In genomic region chr7:69791739-69792138, GRCh38 we compare ENCODE assay signal across 34 cellular contexts.
"Had no signal": no experiment of that assay in that cellular context is flagged by ENCODE, and none has a peak within 500 bp of the region (broad histone marks: within the 10 kb centered on the region; RNA-seq: fewer than 3 reads in every experiment).

No MANE protein-coding gene starts in this region.

- H3K27me3 ChIP-seq: adrenal gland, ascending aorta, brain microvascular endothelial cell, dorsolateral prefrontal cortex, esophagus muscularis mucosa, foreskin keratinocyte, gastrocnemius medialis, heart left ventricle had no signal

- DNase-seq: activated B cell treated with CpG ODN at 0.5 μM for 24 hours; activated CD4-positive, alpha-beta memory T cell treated with anti-CD3 and anti-CD28 coated beads for 36 hours; activated CD4-positive, alpha-beta T cell treated with anti-CD3 and anti-CD28 coated beads for 48 hours; activated CD8-positive, alpha-beta memory T cell treated with anti-CD3 and anti-CD28 coated beads, Interleukin-2, amount 10 ng/mL, durations not matched to agents 7 days and 5 days; activated CD8-positive, alpha-beta memory T cell treated with anti-CD3 and anti-CD28 coated beads, Interleukin-2, amount 50 U/mL, for 4 hours; activated CD8-positive, alpha-beta T cell treated with anti-CD3 and anti-CD28 coated beads, Interleukin-2, amount 10 ng/mL, durations not matched to agents 7 days and 5 days; activated effector memory CD4-positive, alpha-beta T cell treated with anti-CD3 and anti-CD28 coated beads, Interleukin-2, amount 50 U/mL, for 16 hours; activated naive CD4-positive, alpha-beta T cell treated with anti-CD3 and anti-CD28 coated beads for 36 hours; activated naive CD8-positive, alpha-beta T cell treated with anti-CD3 and anti-CD28 coated beads for 36 hours; activated naive CD8-positive, alpha-beta T cell treated with anti-CD3 and anti-CD28 coated beads, Interleukin-2, amount 50 U/mL, for 24 hours; activated T-cell treated with anti-CD3 and anti-CD28 coated beads, Interleukin-2, amount 50 U/mL, for 1 hour; activated T-cell treated with anti-CD3 and anti-CD28 coated beads, Interleukin-2, amount 50 U/mL, for 48 hours; adrenal gland; brain microvascular endothelial cell; effector memory CD4-positive, alpha-beta T cell; erythroblast; foreskin keratinocyte; gastrocnemius medialis; glutamatergic neuron; heart left ventricle; T-helper 1 cell; T-helper 17 cell; T1000; WERI-Rb-1 had no signal

- H3K4me1 Mint-ChIP-seq: activated naive CD4-positive, alpha-beta T cell treated with anti-CD3 and anti-CD28 coated beads, Interleukin-2, amount 50 U/mL, for 24 hours; activated naive CD8-positive, alpha-beta T cell treated with anti-CD3 and anti-CD28 coated beads for 36 hours; activated naive CD8-positive, alpha-beta T cell treated with anti-CD3 and anti-CD28 coated beads, Interleukin-2, amount 50 U/mL, for 24 hours; T-helper 17 cell had no signal

- H3K9me3 ChIP-seq: adrenal gland, ascending aorta, esophagus muscularis mucosa, gastrocnemius medialis, heart left ventricle had no signal

- H3K27ac Mint-ChIP-seq: activated B cell treated with CpG ODN at 0.5 μM for 24 hours; activated CD4-positive, alpha-beta memory T cell treated with anti-CD3 and anti-CD28 coated beads for 36 hours; activated CD8-positive, alpha-beta memory T cell treated with anti-CD3 and anti-CD28 coated beads, Interleukin-2, amount 10 ng/mL, durations not matched to agents 7 days and 5 days; activated CD8-positive, alpha-beta T cell treated with anti-CD3 and anti-CD28 coated beads, Interleukin-2, amount 10 ng/mL, durations not matched to agents 7 days and 5 days; activated naive CD4-positive, alpha-beta T cell treated with anti-CD3 and anti-CD28 coated beads for 36 hours; activated naive CD4-positive, alpha-beta T cell treated with anti-CD3 and anti-CD28 coated beads, Interleukin-2, amount 50 U/mL, for 24 hours; activated naive CD8-positive, alpha-beta T cell treated with anti-CD3 and anti-CD28 coated beads for 36 hours; activated naive CD8-positive, alpha-beta T cell treated with anti-CD3 and anti-CD28 coated beads, Interleukin-2, amount 50 U/mL, for 24 hours; activated T-helper 1 cell treated with anti-CD3 and anti-CD28 coated beads, Interleukin-12 subunit alpha, Interleukin-12 subunit beta, Interleukin-2, Interleukin-4 antibody, amounts not matched to agents 30 ng/mL and 10 ng/mL and 1 ng/mL, durations not matched to agents 14 hours and 24 hours and 36 hours; activated T-helper 2 cell treated with anti-CD3 and anti-CD28 coated beads, Interferon-gamma antibody, Interleukin-2, Interleukin-4, amounts not matched to agents 10 μg/mL and 5 μg/mL and 100 μg/mL, durations not matched to agents 14 hours and 24 hours and 36 hours; dendritic cell treated with granulocyte-macrophage colony-stimulating factor and Interleukin-4, amounts not matched to agents 40 ng/mL and 50 ng/mL, for 4 days; T-helper 17 cell; T-helper 2 cell treated with Interferon-gamma antibody and Interleukin-4, amounts not matched to agents 5 μg/mL and 100 μg/mL, for 36 hours had no signal

- H3K27ac ChIP-seq: adrenal gland, ascending aorta, brain microvascular endothelial cell, coronary artery, esophagus muscularis mucosa, foreskin keratinocyte, gastrocnemius medialis, heart left ventricle, WERI-Rb-1 had no signal

- H3K4me1 ChIP-seq: ascending aorta, foreskin keratinocyte had no signal

- H3K4me3 ChIP-seq: adrenal gland, ascending aorta, coronary artery, esophagus muscularis mucosa, gastrocnemius medialis, heart left ventricle had no signal

- H3K27me3 Mint-ChIP-seq: activated B cell treated with CpG ODN at 0.5 μM for 24 hours; activated CD4-positive, alpha-beta memory T cell treated with anti-CD3 and anti-CD28 coated beads for 36 hours; activated naive CD8-positive, alpha-beta T cell treated with anti-CD3 and anti-CD28 coated beads, Interleukin-2, amount 50 U/mL, for 24 hours; central memory CD8-positive, alpha-beta T cell; dendritic cell treated with granulocyte-macrophage colony-stimulating factor and Interleukin-4, amounts not matched to agents 40 ng/mL and 50 ng/mL, for 4 days had no signal

- H3K4me3 Mint-ChIP-seq: activated B cell treated with CpG ODN at 0.5 μM for 24 hours; activated CD4-positive, alpha-beta memory T cell treated with anti-CD3 and anti-CD28 coated beads for 36 hours; activated CD8-positive, alpha-beta memory T cell treated with anti-CD3 and anti-CD28 coated beads, Interleukin-2, amount 10 ng/mL, durations not matched to agents 7 days and 5 days; activated CD8-positive, alpha-beta T cell treated with anti-CD3 and anti-CD28 coated beads, Interleukin-2, amount 10 ng/mL, durations not matched to agents 7 days and 5 days; activated naive CD4-positive, alpha-beta T cell treated with anti-CD3 and anti-CD28 coated beads for 36 hours; activated naive CD4-positive, alpha-beta T cell treated with anti-CD3 and anti-CD28 coated beads, Interleukin-2, amount 50 U/mL, for 24 hours; activated naive CD8-positive, alpha-beta T cell treated with anti-CD3 and anti-CD28 coated beads for 36 hours; activated naive CD8-positive, alpha-beta T cell treated with anti-CD3 and anti-CD28 coated beads, Interleukin-2, amount 50 U/mL, for 24 hours; activated T-helper 1 cell treated with anti-CD3 and anti-CD28 coated beads, Interleukin-12 subunit alpha, Interleukin-12 subunit beta, Interleukin-2, Interleukin-4 antibody, amounts not matched to agents 30 ng/mL and 10 ng/mL and 1 ng/mL, durations not matched to agents 14 hours and 24 hours and 36 hours; central memory CD8-positive, alpha-beta T cell; dendritic cell treated with granulocyte-macrophage colony-stimulating factor and Interleukin-4, amounts not matched to agents 40 ng/mL and 50 ng/mL, for 4 days; T-helper 17 cell; T-helper 2 cell treated with Interferon-gamma antibody and Interleukin-4, amounts not matched to agents 5 μg/mL and 100 μg/mL, for 36 hours had no signal

- H3K36me3 Mint-ChIP-seq: activated CD4-positive, alpha-beta memory T cell treated with anti-CD3 and anti-CD28 coated beads for 36 hours; activated CD8-positive, alpha-beta memory T cell treated with anti-CD3 and anti-CD28 coated beads, Interleukin-2, amount 10 ng/mL, durations not matched to agents 7 days and 5 days; activated naive CD4-positive, alpha-beta T cell treated with anti-CD3 and anti-CD28 coated beads, Interleukin-2, amount 50 U/mL, for 24 hours; activated naive CD8-positive, alpha-beta T cell treated with anti-CD3 and anti-CD28 coated beads for 36 hours had no signal

- H3K9me3 Mint-ChIP-seq: activated B cell treated with CpG ODN at 0.5 μM for 24 hours; activated naive CD4-positive, alpha-beta T cell treated with anti-CD3 and anti-CD28 coated beads for 36 hours; activated naive CD4-positive, alpha-beta T cell treated with anti-CD3 and anti-CD28 coated beads, Interleukin-2, amount 50 U/mL, for 24 hours; activated naive CD8-positive, alpha-beta T cell treated with anti-CD3 and anti-CD28 coated beads for 36 hours; activated naive CD8-positive, alpha-beta T cell treated with anti-CD3 and anti-CD28 coated beads, Interleukin-2, amount 50 U/mL, for 24 hours; activated T-helper 1 cell treated with anti-CD3 and anti-CD28 coated beads, Interleukin-12 subunit alpha, Interleukin-12 subunit beta, Interleukin-2, Interleukin-4 antibody, amounts not matched to agents 30 ng/mL and 10 ng/mL and 1 ng/mL, durations not matched to agents 14 hours and 24 hours and 36 hours; activated T-helper 2 cell treated with anti-CD3 and anti-CD28 coated beads, Interferon-gamma antibody, Interleukin-2, Interleukin-4, amounts not matched to agents 10 μg/mL and 5 μg/mL and 100 μg/mL, durations not matched to agents 14 hours and 24 hours and 36 hours; central memory CD8-positive, alpha-beta T cell; dendritic cell treated with granulocyte-macrophage colony-stimulating factor and Interleukin-4, amounts not matched to agents 40 ng/mL and 50 ng/mL, for 4 days had no signal

- H3K36me3 ChIP-seq: adrenal gland, ascending aorta, brain microvascular endothelial cell, esophagus muscularis mucosa, gastrocnemius medialis, heart left ventricle, WERI-Rb-1 had no signal
